25 cellular contexts compared by ENCODE assay signal in the genomic region with DNA sequence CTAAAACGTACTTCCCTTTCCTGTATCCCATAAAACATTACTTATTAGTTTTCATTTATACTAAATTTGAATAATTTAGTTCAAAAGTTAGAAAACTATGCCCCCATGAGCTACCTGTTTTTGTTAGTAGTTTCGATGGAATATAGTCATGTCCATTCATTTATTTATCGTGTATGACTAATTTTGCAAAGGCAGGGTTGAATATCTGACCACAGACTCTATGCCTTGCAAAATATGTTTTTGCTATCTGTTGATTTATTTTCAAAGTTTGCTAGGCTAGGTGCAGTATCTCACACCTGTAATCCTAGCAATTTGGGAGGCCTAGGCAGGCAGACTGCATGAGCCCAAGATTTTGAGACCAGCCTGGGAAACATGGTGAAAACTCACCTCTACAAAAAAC.
"Had no signal": no experiment of that assay in that cellular context is flagged by ENCODE, and none has a peak within 500 bp of the region (broad histone marks: within the 10 kb centered on the region; RNA-seq: fewer than 3 reads in every experiment).

No MANE protein-coding gene starts in this region.

- H3K4me1 Mint-ChIP-seq: activated naive CD4-positive, alpha-beta T cell treated with anti-CD3 and anti-CD28 coated beads, Interleukin-2, amount 50 U/mL, for 24 hours; brain had no signal

- DNase-seq: activated CD4-positive, alpha-beta T cell treated with anti-CD3 and anti-CD28 coated beads, Interleukin-2, amount 50 U/mL, for 1 hour; activated T-cell treated with anti-CD3 and anti-CD28 coated beads, Interleukin-2, amount 50 U/mL, for 1 hour; anterior cingulate cortex; esophagus squamous epithelium; foreskin melanocyte; heart right ventricle; midbrain; naive thymus-derived CD4-positive, alpha-beta T cell; nucleus accumbens; pancreas; psoas muscle; sigmoid colon; small intestine; stimulated activated CD4-positive, alpha-beta T cell treated with anti-CD3 and anti-CD28 coated beads, Interleukin-1b, Interleukin-23, amount 100 ng/mL, for 48 hours; stimulated activated CD4-positive, alpha-beta T cell treated with anti-CD3 and anti-CD28 coated beads, Interleukin-4, amount 100 ng/mL, for 4 hours; stimulated activated CD8-positive, alpha-beta memory T cell treated with anti-CD3 and anti-CD28 coated beads, Interleukin-4, amount 100 ng/mL, for 48 hours; stimulated activated naive B cell treated with anti-CD40 and anti-IgM and Interleukin-4, amounts not matched to agents 10 μg/mL and 1 μg/mL and 100 μg/mL, for 72 hours; stomach; thyroid gland; upper lobe of right lung had no signal

- H3K4me3 ChIP-seq: esophagus squamous epithelium, heart right ventricle, pancreas, psoas muscle, sigmoid colon, stomach, thyroid gland, upper lobe of right lung had no signal

- H3K27me3 ChIP-seq: esophagus squamous epithelium, heart right ventricle, pancreas, sigmoid colon, stomach, thyroid gland, upper lobe of right lung had no signal

- H3K9me3 ChIP-seq: esophagus squamous epithelium, heart right ventricle, pancreas, psoas muscle, sigmoid colon, stomach, thyroid gland, upper lobe of right lung had no signal

- H3K4me3 Mint-ChIP-seq: activated naive CD4-positive, alpha-beta T cell treated with anti-CD3 and anti-CD28 coated beads, Interleukin-2, amount 50 U/mL, for 24 hours; brain; naive thymus-derived CD4-positive, alpha-beta T cell; stimulated activated naive B cell treated with anti-CD40 and anti-IgM and Interleukin-4, amounts not matched to agents 10 μg/mL and 1 μg/mL and 100 μg/mL, for 72 hours had no signal

- H3K27me3 Mint-ChIP-seq: activated naive CD4-positive, alpha-beta T cell treated with anti-CD3 and anti-CD28 coated beads, Interleukin-2, amount 50 U/mL, for 24 hours; brain; naive thymus-derived CD4-positive, alpha-beta T cell; stimulated activated naive B cell treated with anti-CD40 and anti-IgM and Interleukin-4, amounts not matched to agents 10 μg/mL and 1 μg/mL and 100 μg/mL, for 72 hours had no signal

- H3K4me1 ChIP-seq: heart right ventricle, pancreas, psoas muscle, sigmoid colon, thyroid gland, upper lobe of right lung had no signal

- H3K9me3 Mint-ChIP-seq: activated naive CD4-positive, alpha-beta T cell treated with anti-CD3 and anti-CD28 coated beads, Interleukin-2, amount 50 U/mL, for 24 hours; activated T-helper 2 cell treated with anti-CD3 and anti-CD28 coated beads, Interferon-gamma antibody, Interleukin-2, Interleukin-4, amounts not matched to agents 10 μg/mL and 5 μg/mL and 100 μg/mL, durations not matched to agents 14 hours and 24 hours and 36 hours; brain; naive thymus-derived CD4-positive, alpha-beta T cell; stimulated activated naive B cell treated with anti-CD40 and anti-IgM and Interleukin-4, amounts not matched to agents 10 μg/mL and 1 μg/mL and 100 μg/mL, for 72 hours had no signal

- H3K27ac Mint-ChIP-seq: activated naive CD4-positive, alpha-beta T cell treated with anti-CD3 and anti-CD28 coated beads, Interleukin-2, amount 50 U/mL, for 24 hours; activated T-helper 2 cell treated with anti-CD3 and anti-CD28 coated beads, Interferon-gamma antibody, Interleukin-2, Interleukin-4, amounts not matched to agents 10 μg/mL and 5 μg/mL and 100 μg/mL, durations not matched to agents 14 hours and 24 hours and 36 hours; brain had no signal

- ATAC-seq: heart right ventricle; naive thymus-derived CD4-positive, alpha-beta T cell; pancreas; psoas muscle; SK-N-SH treated with all-trans-retinoic acid at 6 μM for 48 hours; stimulated activated naive B cell treated with anti-CD40 and anti-IgM and Interleukin-4, amounts not matched to agents 10 μg/mL and 1 μg/mL and 100 μg/mL, for 72 hours; upper lobe of right lung had no signal

- H3K27ac ChIP-seq: epithelial cell of prostate, esophagus squamous epithelium, heart right ventricle, pancreas, psoas muscle, sigmoid colon, stomach, thyroid gland, upper lobe of right lung had no signal

- FAIRE-seq: small intestine had no signal
